9 cellular contexts compared by ENCODE assay signal in genomic region chr17:2688351-2689342, GRCh38. TPM values are rescaled to one million over a fixed set of nuclear protein-coding genes. Genes with fewer than 3 reads are reported as not detected.
DNase-seq lines count a peak whose midpoint lies in the region; ATAC-seq and TF ChIP-seq lines count a peak whose summit lies in the region.
"Had no signal": no experiment of that assay in that cellular context is flagged by ENCODE, and none has a peak within 500 bp of the region (broad histone marks: within the 10 kb centered on the region; RNA-seq: fewer than 3 reads in every experiment).

No MANE protein-coding gene starts in this region.

- TF ChIP-seq CTCF in WTC11 (IDR thresholded peaks at IDR 0.05) (no peak), upper lobe of right lung (IDR thresholded peaks at IDR 0.05) (no peak)

- H3K4me1 Mint-ChIP-seq in stimulated activated naive CD8-positive, alpha-beta T cell treated with anti-CD3 and anti-CD28 coated beads, Interleukin-15, amount 100 ng/mL, for 72 hours = peaks cover 17% of the 10 kb centered on the region
- H3K4me1 Mint-ChIP-seq in WTC11 = peaks cover 5% of the 10 kb centered on the region

- H3K9me3 ChIP-seq in upper lobe of right lung = no peaks in the 10 kb centered on the region

- H3K27me3 Mint-ChIP-seq in stimulated activated naive CD8-positive, alpha-beta T cell treated with anti-CD3 and anti-CD28 coated beads, Interleukin-15, amount 100 ng/mL, for 72 hours = no peaks in the 10 kb centered on the region
- H3K27me3 Mint-ChIP-seq in WTC11 (ENCODE audit: low read depth) = no peaks in the 10 kb centered on the region

- peak overlapping the region; percentile 86 for H3K27ac ChIP-seq in upper lobe of right lung

- CTCF ChIA-PET in WTC11 (lab: Charles Lee) = interaction anchor here (0.6 to 2.3 kb wide), 3 partner anchors 117 to 306 kb away, joined by 3 to 8 read pairs (median 5); no protein-coding TSS in a partner anchor

- H3K36me3 Mint-ChIP-seq in WTC11 = peaks cover 5% of the 10 kb centered on the region; the same call in 1 of the 2 replicates

- H3K4me3 ChIP-seq in upper lobe of right lung = no peak overlapping the region

- peaks cover 32% of the 10 kb centered on the region for H3K4me1 ChIP-seq in upper lobe of right lung

- no peak for DNase-seq in stimulated activated naive CD8-positive, alpha-beta T cell treated with anti-CD3 and anti-CD28 coated beads, Interleukin-15, amount 100 ng/mL, for 72 hours
- DNase-seq in stimulated activated naive CD8-positive, alpha-beta T cell treated with anti-CD3 and anti-CD28 coated beads, Interleukin-15, Interleukin-2, amounts not matched to agents 100 U/mL and 50 U/mL, for 24 hours = no peak
- DNase-seq in WTC11 (ENCODE audit: low spot score) (no peak), iPS-NIHi11 (ENCODE audit: low spot score) (peak; percentile 18), upper lobe of right lung (peak; percentile 86), SW 1271 (lab: John Stamatoyannopoulos, UW) (no peak)
- DNase-seq in stimulated activated naive CD4-positive, alpha-beta T cell treated with Interleukin-2 at 50 U/mL for 16 hours (lab: John Stamatoyannopoulos, UW) = no peak
- DNase-seq: COR-L47 had no signal

- H3K27me3 ChIP-seq in upper lobe of right lung = no peaks in the 10 kb centered on the region

- ATAC-seq in stimulated activated naive CD8-positive, alpha-beta T cell treated with anti-CD3 and anti-CD28 coated beads, Interleukin-15, amount 100 ng/mL, for 72 hours = peak; percentile 16
- no peak for ATAC-seq in stimulated activated naive CD8-positive, alpha-beta T cell treated with anti-CD3 and anti-CD28 coated beads, Interleukin-15, Interleukin-2, amounts not matched to agents 100 U/mL and 50 U/mL, for 24 hours
- no peak for ATAC-seq in WTC11
- peak; percentile 84 for ATAC-seq in upper lobe of right lung
- no peak for ATAC-seq in HG03432 (IDR thresholded peaks at IDR 0.05; ENCODE audit: unreplicated experiment)

- H3K27ac Mint-ChIP-seq in stimulated activated naive CD8-positive, alpha-beta T cell treated with anti-CD3 and anti-CD28 coated beads, Interleukin-15, amount 100 ng/mL, for 72 hours = peak overlapping the region; percentile 19 to 59
- H3K27ac Mint-ChIP-seq in WTC11 = peak overlapping the region; percentile 84

- peak overlapping the region in 1 of 2 donors; percentile 10 for H3K4me3 Mint-ChIP-seq in stimulated activated naive CD8-positive, alpha-beta T cell treated with anti-CD3 and anti-CD28 coated beads, Interleukin-15, amount 100 ng/mL, for 72 hours
- no peak overlapping the region for H3K4me3 Mint-ChIP-seq in WTC11

- H3K9me3 Mint-ChIP-seq in stimulated activated naive CD8-positive, alpha-beta T cell treated with anti-CD3 and anti-CD28 coated beads, Interleukin-15, amount 100 ng/mL, for 72 hours = no peaks in the 10 kb centered on the region
- no peaks in the 10 kb centered on the region for H3K9me3 Mint-ChIP-seq in WTC11

- peaks cover 46% of the 10 kb centered on the region for H3K36me3 ChIP-seq in upper lobe of right lung

- POLR2A ChIA-PET in WTC11 (lab: Charles Lee) = no interaction called here

- intact Hi-C loops in upper lobe of right lung (cut with DNase I) = no loop called here

TF ChIP-seq in WTC11, 78 proteins besides CTCF, POLR2A, EP300 and RAD21:
- TF ChIP-seq GTF2I (CRISPR knock-in tag; conservative IDR thresholded peaks at IDR 0.05) (no peak), RELA (CRISPR knock-in tag; IDR thresholded peaks at IDR 0.05; ENCODE audit: borderline replicate concordance) (no peak), TCF7 (CRISPR knock-in tag; IDR thresholded peaks at IDR 0.05; ENCODE audit: low read depth) (no peak)
TF ChIP-seq in WTC11: peak in this region for 0.

RNA-seq across cellular contexts. Expression of gene CLUH, which starts 22.9 kb away (rescaled TPM):
- total RNA-seq in WTC11 (2021) = 79.8 to 105 TPM (median 83.1 TPM) in 3 replicates
- 63.5 TPM for total RNA-seq in upper lobe of right lung

Comparison
In these comparisons a context has a peak if more than half of its experiments do, and no peak if none do; other contexts are left out.
1. ATAC-seq: peak in stimulated activated naive CD8-positive, alpha-beta T cell treated with anti-CD3 and anti-CD28 coated beads, Interleukin-15, amount 100 ng/mL, for 72 hours (single experiment) and upper lobe of right lung (single experiment); none in stimulated activated naive CD8-positive, alpha-beta T cell treated with anti-CD3 and anti-CD28 coated beads, Interleukin-15, Interleukin-2, amounts not matched to agents 100 U/mL and 50 U/mL, for 24 hours (single experiment), WTC11 (single experiment) and HG03432 (single experiment).
2. DNase-seq: peak in iPS-NIHi11 (single experiment) and upper lobe of right lung (single experiment); none in stimulated activated naive CD8-positive, alpha-beta T cell treated with anti-CD3 and anti-CD28 coated beads, Interleukin-15, amount 100 ng/mL, for 72 hours (0 of 2), stimulated activated naive CD8-positive, alpha-beta T cell treated with anti-CD3 and anti-CD28 coated beads, Interleukin-15, Interleukin-2, amounts not matched to agents 100 U/mL and 50 U/mL, for 24 hours (single experiment), WTC11 (single experiment), SW 1271 (0 of 2) and stimulated activated naive CD4-positive, alpha-beta T cell treated with Interleukin-2 at 50 U/mL for 16 hours (single experiment).